Comparison of ENCODE assay signal across 23 cellular contexts in the genomic region with DNA sequence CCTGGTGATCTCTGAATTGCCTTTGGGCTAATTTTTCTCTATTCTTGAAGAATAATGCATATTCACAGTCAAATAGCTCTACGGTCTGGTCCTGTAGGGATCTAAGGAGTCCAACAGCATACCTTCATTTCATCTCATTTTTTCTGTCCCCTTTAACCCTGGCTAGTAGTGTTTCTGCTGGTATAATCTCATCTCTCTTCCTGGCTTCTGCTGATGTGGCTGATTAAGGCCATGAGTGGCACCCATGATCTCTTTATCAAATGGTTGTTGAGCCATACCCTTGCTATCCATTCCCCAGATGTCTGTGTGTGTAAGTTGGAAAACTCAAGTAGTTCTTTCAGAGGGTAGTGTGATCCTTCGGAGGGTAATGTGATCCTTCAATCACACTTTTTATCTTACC.
"Had no signal": no experiment of that assay in that cellular context is flagged by ENCODE, and none has a peak within 500 bp of the region (broad histone marks: within the 10 kb centered on the region; RNA-seq: fewer than 3 reads in every experiment).

No MANE protein-coding gene starts in this region.

- DNase-seq: colonic mucosa; cortex of kidney; dermis blood vessel endothelial cell; dorsolateral prefrontal cortex; effector CD4-positive, alpha-beta T cell; effector CD8-positive, alpha-beta T cell; effector memory CD4-positive, alpha-beta T cell; effector memory CD8-positive, alpha-beta T cell; endodermal cell; esophagus squamous epithelium; foreskin fibroblast; foreskin melanocyte; gastrocnemius medialis; glutamatergic neuron; head of caudate nucleus; heart left ventricle had no signal

- H3K27me3 ChIP-seq: colonic mucosa, dorsolateral prefrontal cortex, esophagus muscularis mucosa, esophagus squamous epithelium, foreskin keratinocyte, gastrocnemius medialis, gastroesophageal sphincter, heart left ventricle had no signal

- H3K27me3 Mint-ChIP-seq: dendritic cell treated with granulocyte-macrophage colony-stimulating factor and Interleukin-4, amounts not matched to agents 40 ng/mL and 50 ng/mL, for 4 days had no signal

- H3K36me3 ChIP-seq: colonic mucosa, esophagus muscularis mucosa, esophagus squamous epithelium, gastrocnemius medialis, gastroesophageal sphincter, heart left ventricle had no signal

- H3K9me3 Mint-ChIP-seq: dendritic cell treated with granulocyte-macrophage colony-stimulating factor and Interleukin-4, amounts not matched to agents 40 ng/mL and 50 ng/mL, for 4 days; effector memory CD8-positive, alpha-beta T cell; endodermal cell had no signal

- H3K27ac ChIP-seq: colonic mucosa, coronary artery, dorsolateral prefrontal cortex, epithelial cell of prostate, esophagus muscularis mucosa, esophagus squamous epithelium, foreskin keratinocyte, gastrocnemius medialis, gastroesophageal sphincter, heart left ventricle had no signal

- H3K9me3 ChIP-seq: colonic mucosa, esophagus muscularis mucosa, esophagus squamous epithelium, gastrocnemius medialis, gastroesophageal sphincter, heart left ventricle had no signal

- H3K27ac Mint-ChIP-seq: dendritic cell treated with granulocyte-macrophage colony-stimulating factor and Interleukin-4, amounts not matched to agents 40 ng/mL and 50 ng/mL, for 4 days; effector memory CD8-positive, alpha-beta T cell; endodermal cell had no signal

- H3K4me1 ChIP-seq: colonic mucosa, esophagus squamous epithelium, gastrocnemius medialis, gastroesophageal sphincter had no signal

- ATAC-seq: effector memory CD8-positive, alpha-beta T cell; esophagus mucosa; foreskin keratinocyte; gastrocnemius medialis; gastroesophageal sphincter; heart left ventricle had no signal

- H3K4me3 Mint-ChIP-seq: dendritic cell treated with granulocyte-macrophage colony-stimulating factor and Interleukin-4, amounts not matched to agents 40 ng/mL and 50 ng/mL, for 4 days; effector memory CD8-positive, alpha-beta T cell; endodermal cell had no signal

- H3K4me3 ChIP-seq: colonic mucosa, coronary artery, dorsolateral prefrontal cortex, esophagus muscularis mucosa, esophagus squamous epithelium, gastrocnemius medialis, gastroesophageal sphincter, heart left ventricle had no signal
